Comparison of ENCODE assay signal across 16 cellular contexts in genomic region chr22:24144056-24144455, GRCh38. TPM values are rescaled to one million over a fixed set of nuclear protein-coding genes. Genes with fewer than 3 reads are reported as not detected.
DNase-seq lines count a peak whose midpoint lies in the region; TF ChIP-seq lines count a peak whose summit lies in the region.
"Had no signal": no experiment of that assay in that cellular context is flagged by ENCODE, and none has a peak within 500 bp of the region (broad histone marks: within the 10 kb centered on the region; RNA-seq: fewer than 3 reads in every experiment).

No MANE protein-coding gene starts in this region.

- intact Hi-C loops in dendritic cell treated with granulocyte-macrophage colony-stimulating factor and Interleukin-4, amounts not matched to agents 40 ng/mL and 50 ng/mL, for 4 days (cut with micrococcal nuclease), result no loop called here
- intact Hi-C loops in posterior vena cava (cut with DNase I), result loop anchor here in 1 of 2 donors (10.0 kb wide), 2 partner anchors 129 to 999 kb away; partner anchors contain the start of genes CABIN1, RAB36 and RSPH14

- no peaks in the 10 kb centered on the region for H3K9me3 Mint-ChIP-seq in dendritic cell treated with granulocyte-macrophage colony-stimulating factor and Interleukin-4, amounts not matched to agents 40 ng/mL and 50 ng/mL, for 4 days
- H3K9me3 Mint-ChIP-seq: activated T-helper 2 cell treated with anti-CD3 and anti-CD28 coated beads, Interferon-gamma antibody, Interleukin-2, Interleukin-4, amounts not matched to agents 10 μg/mL and 5 μg/mL and 100 μg/mL, durations not matched to agents 14 hours and 24 hours and 36 hours; WTC11 had no signal

- peaks cover 0 to 8% (median 5%) of the 10 kb centered on the region in 3 donors for H3K36me3 ChIP-seq in skeletal muscle tissue (ENCODE audit: control insufficient read depth in 3 of 3, insufficient read depth in 3 of 3, low read length in 3 of 3)

- H3K27ac ChIP-seq in C4-2B (peak overlapping the region; percentile 86), HL-60 (replicated peaks) (peak overlapping the region; percentile 79), skeletal muscle tissue (ENCODE audit: low read depth, low read length) (peak overlapping the region; percentile 15)

- H3K4me1 Mint-ChIP-seq in dendritic cell treated with granulocyte-macrophage colony-stimulating factor and Interleukin-4, amounts not matched to agents 40 ng/mL and 50 ng/mL, for 4 days (ENCODE audit: low read depth), result peaks cover 100% of the 10 kb centered on the region

- H3K4me1 ChIP-seq in skeletal muscle tissue (ENCODE audit: control insufficient read depth in 3 of 3, insufficient read depth in 3 of 3, low read length in 3 of 3), result peaks cover 45 to 64% (median 54%) of the 10 kb centered on the region in 3 donors

- H3K4me3 ChIP-seq in HL-60 (replicated peaks; ENCODE audit: insufficient read depth, low read length) (no peak overlapping the region), skeletal muscle tissue (ENCODE audit: low read length in 3 of 3) (no peak overlapping the region)
- H3K4me3 ChIP-seq: skin epidermis had no signal

- TF ChIP-seq CTCF in C4-2B (conservative IDR thresholded peaks at IDR 0.05) (no peak), HL-60 (IDR thresholded peaks at IDR 0.05; ENCODE audit: insufficient read depth, low read length) (no peak)

- H3K4me3 Mint-ChIP-seq in dendritic cell treated with granulocyte-macrophage colony-stimulating factor and Interleukin-4, amounts not matched to agents 40 ng/mL and 50 ng/mL, for 4 days, result no peak overlapping the region
- H3K4me3 Mint-ChIP-seq: WTC11 had no signal

- no peaks in the 10 kb centered on the region for H3K27me3 Mint-ChIP-seq in dendritic cell treated with granulocyte-macrophage colony-stimulating factor and Interleukin-4, amounts not matched to agents 40 ng/mL and 50 ng/mL, for 4 days

- H3K27ac Mint-ChIP-seq in dendritic cell treated with granulocyte-macrophage colony-stimulating factor and Interleukin-4, amounts not matched to agents 40 ng/mL and 50 ng/mL, for 4 days, result peak overlapping the region; percentile 52
- H3K27ac Mint-ChIP-seq: activated T-helper 2 cell treated with anti-CD3 and anti-CD28 coated beads, Interferon-gamma antibody, Interleukin-2, Interleukin-4, amounts not matched to agents 10 μg/mL and 5 μg/mL and 100 μg/mL, durations not matched to agents 14 hours and 24 hours and 36 hours had no signal

- H3K27me3 ChIP-seq in HL-60 (ENCODE audit: insufficient read depth, poor library complexity, severe bottlenecking) (no peaks in the 10 kb centered on the region), skeletal muscle tissue (ENCODE audit: control insufficient read depth in 3 of 3, insufficient read depth in 3 of 3, low read length in 3 of 3) (no peaks in the 10 kb centered on the region)

- no peaks in the 10 kb centered on the region for H3K9me3 ChIP-seq in skeletal muscle tissue (ENCODE audit: control insufficient read depth in 3 of 3, low read length in 3 of 3)

- H3K9ac ChIP-seq in skeletal muscle tissue (ENCODE audit: low read depth in 1 of 3, low read length in 3 of 3), result no peak overlapping the region

- DNase-seq in HL-60 (ENCODE audit: low read depth in 1 of 2, low spot score in 1 of 2) (no peak), posterior vena cava (ENCODE audit: low spot score) (no peak), NCI-H1694 (lab: John Stamatoyannopoulos, UW) (no peak)
- no peak for DNase-seq in stimulated activated CD4-positive, alpha-beta T cell treated with anti-CD3 and anti-CD28 coated beads, Interleukin-2, amount 100 ng/mL, for 48 hours
- DNase-seq: DMS153; effector CD8-positive, alpha-beta T cell; NCI-H226; occipital lobe; stimulated activated naive CD4-positive, alpha-beta T cell; T-helper 1 cell had no signal

- peaks cover 70% of the 10 kb centered on the region for H3K36me3 Mint-ChIP-seq in dendritic cell treated with granulocyte-macrophage colony-stimulating factor and Interleukin-4, amounts not matched to agents 40 ng/mL and 50 ng/mL, for 4 days (ENCODE audit: low read depth)
- H3K36me3 Mint-ChIP-seq: WTC11 had no signal

RNA-seq across cellular contexts. Expression of gene SUSD2, which starts 37.2 kb away (rescaled TPM):
- 0.52 TPM for total RNA-seq in skeletal muscle tissue
- 10 to 100 TPM; 11.9 to 29.5 TPM for total RNA-seq in posterior vena cava
- total RNA-seq: occipital lobe had no signal

Comparison
In these comparisons a context has a peak if more than half of its experiments do, and no peak if none do; other contexts are left out.
1. H3K27ac ChIP-seq: peak in every context shown above with its lines; median percentile 86 in C4-2B; 79 in HL-60; 15 in skeletal muscle tissue.